In genomic region chr15:28982886-28983285, GRCh38 we compare ENCODE assay signal across 25 cellular contexts.
DNase-seq lines count a peak whose midpoint lies in the region; ATAC-seq, FAIRE-seq and TF ChIP-seq lines count a peak whose summit lies in the region.
"Had no signal": no experiment of that assay in that cellular context is flagged by ENCODE, and none has a peak within 500 bp of the region (broad histone marks: within the 10 kb centered on the region; RNA-seq: fewer than 3 reads in every experiment).

No MANE protein-coding gene starts in this region.

- no peak for FAIRE-seq in pancreas (lab: Jason Lieb, UNC)
- FAIRE-seq: A549, D721Med, GM12878, GM19239 had no signal

- DNase-seq in activated naive CD4-positive, alpha-beta T cell (lab: John Stamatoyannopoulos, UW): no peak
- no peak for DNase-seq in dorsolateral prefrontal cortex
- DNase-seq in esophagus muscularis mucosa (ENCODE audit: extremely low spot score): peak; percentile 79
- no peak for DNase-seq in substantia nigra (lab: John Stamatoyannopoulos, UW)
- no peak for DNase-seq in pancreas
- no peak for DNase-seq in UCSD-AML1 (lab: John Stamatoyannopoulos, UW; ENCODE audit: unreplicated experiment)
- DNase-seq: 8988T; ACHN; AML-193; BE2C; CD4-positive, alpha-beta T cell; CD8-positive, alpha-beta memory T cell; DMS 273 treated with DMSO at 0.1 percent for 48 hours; DMS79; EL; GDM1; GM23248 had no signal

- ATAC-seq in pancreas: no peak
- ATAC-seq: GM12878 had no signal

- no peaks in the 10 kb centered on the region for H3K36me3 ChIP-seq in esophagus muscularis mucosa
- no peaks in the 10 kb centered on the region for H3K36me3 ChIP-seq in pancreas
- H3K36me3 ChIP-seq: BE2C; BLaER1 treated with 17β-estradiol and CSF1 and Interleukin-3, amounts not matched to agents 10 nM and 100 nM had no signal

- intact Hi-C loops in dorsolateral prefrontal cortex (cut with DNase I): loop anchor here in 1 of 2 donors (10.0 kb wide), 1 partner anchor 98 kb away; the partner anchor contains the start of gene APBA2
- intact Hi-C loops in esophagus muscularis mucosa (cut with DNase I): no loop called here
- intact Hi-C loops in pancreas (cut with DNase I): no loop called here

- no peaks in the 10 kb centered on the region for H3K9me3 Mint-ChIP-seq in activated naive CD4-positive, alpha-beta T cell treated with anti-CD3 and anti-CD28 coated beads, Interleukin-2, amount 50 U/mL, for 24 hours
- H3K9me3 Mint-ChIP-seq: CD4-positive, alpha-beta T cell; CD8-positive, alpha-beta memory T cell; H9 had no signal

- H3K36me3 Mint-ChIP-seq in activated naive CD4-positive, alpha-beta T cell treated with anti-CD3 and anti-CD28 coated beads, Interleukin-2, amount 50 U/mL, for 24 hours: peaks cover 8% of the 10 kb centered on the region
- H3K36me3 Mint-ChIP-seq: CD14-positive monocyte had no signal

- H3K4me1 ChIP-seq in esophagus muscularis mucosa: peaks cover 0 to 22% (median 13%) of the 10 kb centered on the region in 4 donors
- no peaks in the 10 kb centered on the region for H3K4me1 ChIP-seq in pancreas

- H3K4me1 Mint-ChIP-seq in activated naive CD4-positive, alpha-beta T cell treated with anti-CD3 and anti-CD28 coated beads, Interleukin-2, amount 50 U/mL, for 24 hours: peaks cover 55% of the 10 kb centered on the region

- H3K9me3 ChIP-seq in esophagus muscularis mucosa: no peaks in the 10 kb centered on the region
- H3K9me3 ChIP-seq in pancreas: no peaks in the 10 kb centered on the region
- H3K9me3 ChIP-seq: A549; BE2C; BLaER1 treated with 17β-estradiol and CSF1 and Interleukin-3, amounts not matched to agents 10 nM and 100 nM had no signal

- no peak for TF ChIP-seq POLR2A in esophagus muscularis mucosa (IDR thresholded peaks at IDR 0.05; ENCODE audit: low read depth)

- 94% methylated on average over 6 of the region's 6 CpGs for WGBS in esophagus muscularis mucosa
- WGBS in pancreas, 2 donors: 98% methylated on average over 6 of the region's 6 CpGs

- peak overlapping the region; percentile 18 for H3K27ac Mint-ChIP-seq in activated naive CD4-positive, alpha-beta T cell treated with anti-CD3 and anti-CD28 coated beads, Interleukin-2, amount 50 U/mL, for 24 hours
- H3K27ac Mint-ChIP-seq: CD14-positive monocyte; CD4-positive, alpha-beta T cell; H9 had no signal

- H3K4me3 ChIP-seq in dorsolateral prefrontal cortex (no peak overlapping the region), esophagus muscularis mucosa (no peak overlapping the region), pancreas (no peak overlapping the region)
- H3K4me3 ChIP-seq: A549; BLaER1 treated with 17β-estradiol and CSF1 and Interleukin-3, amounts not matched to agents 10 nM and 100 nM; GM12878; GM23248 had no signal

- TF ChIP-seq EP300 in esophagus muscularis mucosa (IDR thresholded peaks at IDR 0.05): no peak

- no peak for TF ChIP-seq CTCF in dorsolateral prefrontal cortex (IDR thresholded peaks at IDR 0.05 in 54 of 56, conservative IDR thresholded peaks at IDR 0.05 in 2 of 56; ENCODE audit: low read depth in 1 of 56, partially characterized antibody in 56 of 56)
- no peak for TF ChIP-seq CTCF in esophagus muscularis mucosa (IDR thresholded peaks at IDR 0.05)
- no peak for TF ChIP-seq CTCF in pancreas (IDR thresholded peaks at IDR 0.05)

- no peaks in the 10 kb centered on the region for H3K27me3 Mint-ChIP-seq in activated naive CD4-positive, alpha-beta T cell treated with anti-CD3 and anti-CD28 coated beads, Interleukin-2, amount 50 U/mL, for 24 hours
- H3K27me3 Mint-ChIP-seq: CD4-positive, alpha-beta T cell; CD8-positive, alpha-beta memory T cell had no signal

- H3K4me3 Mint-ChIP-seq in activated naive CD4-positive, alpha-beta T cell treated with anti-CD3 and anti-CD28 coated beads, Interleukin-2, amount 50 U/mL, for 24 hours: no peak overlapping the region
- H3K4me3 Mint-ChIP-seq: CD14-positive monocyte; CD4-positive, alpha-beta T cell; CD8-positive, alpha-beta memory T cell; H9 had no signal

- H3K27ac ChIP-seq in dorsolateral prefrontal cortex (peak overlapping the region in 41 of 59 donors; percentile 1 to 99 (median 96)), esophagus muscularis mucosa (replicated peaks in 1 of 4) (no peak overlapping the region), substantia nigra (ENCODE audit: low read depth, low read length, poor library complexity, severe bottlenecking) (peak overlapping the region; percentile 36), pancreas (no peak overlapping the region)
- H3K27ac ChIP-seq: A549; BLaER1 treated with 17β-estradiol and CSF1 and Interleukin-3, amounts not matched to agents 10 nM and 100 nM; GM23248 had no signal

- H3K27me3 ChIP-seq in dorsolateral prefrontal cortex (no peaks in the 10 kb centered on the region), esophagus muscularis mucosa (no peaks in the 10 kb centered on the region), pancreas (no peaks in the 10 kb centered on the region)
- H3K27me3 ChIP-seq: BE2C; BLaER1 treated with 17β-estradiol and CSF1 and Interleukin-3, amounts not matched to agents 10 nM and 100 nM had no signal

Comparison
In these comparisons a context has a peak if more than half of its experiments do, and no peak if none do; other contexts are left out.
1. H3K27ac ChIP-seq: peak in dorsolateral prefrontal cortex (41 of 59) and substantia nigra (single experiment); none in esophagus muscularis mucosa (0 of 4) and pancreas (0 of 4).